8 cellular contexts compared by ENCODE assay signal in genomic region chr19:8321067-8321759, GRCh38. TPM values are rescaled to one million over a fixed set of nuclear protein-coding genes. Genes with fewer than 3 reads are reported as not detected.
DNase-seq lines count a peak whose midpoint lies in the region; ATAC-seq and TF ChIP-seq lines count a peak whose summit lies in the region.

NDUFA7 (minus strand) TSS chr19:8321375; CDS start chr19:8321358, 17 bp downstream.
RPS28 (plus strand) TSS chr19:8321496; CDS start chr19:8321531, 35 bp downstream.

- H3K36me3 Mint-ChIP-seq in T-helper 2 cell treated with Interferon-gamma antibody and Interleukin-4, amounts not matched to agents 5 μg/mL and 100 μg/mL, for 36 hours (ENCODE audit: low read depth), result peaks cover 28% of the 10 kb centered on the region

- peak within 1 kb of the TSS; percentile 97 for H3K27ac Mint-ChIP-seq in T-helper 2 cell treated with Interferon-gamma antibody and Interleukin-4, amounts not matched to agents 5 μg/mL and 100 μg/mL, for 36 hours

- peak within 1 kb of the TSS; percentile 96 for H3K4me3 Mint-ChIP-seq in T-helper 2 cell treated with Interferon-gamma antibody and Interleukin-4, amounts not matched to agents 5 μg/mL and 100 μg/mL, for 36 hours

- H3K36me3 ChIP-seq in ascending aorta (peaks cover 18 to 28% of the 10 kb centered on the region in 2 donors), right atrium auricular region (peaks cover 18% of the 10 kb centered on the region), uterus (no peaks in the 10 kb centered on the region)

- H3K27me3 ChIP-seq in ascending aorta, result no peaks in the 10 kb centered on the region
- no peaks in the 10 kb centered on the region for H3K27me3 ChIP-seq in right atrium auricular region
- H3K27me3 ChIP-seq in uterus, result no peaks in the 10 kb centered on the region

- peak; percentile 95 for TF ChIP-seq POLR2A in GM18505 (IDR thresholded peaks at IDR 0.05; ENCODE audit: borderline replicate concordance, extremely low read depth, insufficient read depth, insufficient read length)
- TF ChIP-seq POLR2A in uterus (IDR thresholded peaks at IDR 0.05), result peak; percentile 88 to 94

- H3K4me1 Mint-ChIP-seq in T-helper 2 cell treated with Interferon-gamma antibody and Interleukin-4, amounts not matched to agents 5 μg/mL and 100 μg/mL, for 36 hours (ENCODE audit: low read depth), result peaks cover 20% of the 10 kb centered on the region

- H3K27ac ChIP-seq in ascending aorta (peak within 1 kb of the TSS; percentile 80 to 90), right atrium auricular region (peak within 1 kb of the TSS; percentile 90 to 93), uterus (peak within 1 kb of the TSS; percentile 90 to 91)

- intact Hi-C loops in ascending aorta (cut with DNase I), result loop anchor here (1.0 to 10.0 kb wide), 4 partner anchors 13 to 316 kb away; partner anchors contain the start of genes CD320 and ELAVL1
- intact Hi-C loops in uterus (cut with DNase I; ENCODE audit: low total_unique reads), result no loop called here

- H3K27me3 Mint-ChIP-seq in T-helper 2 cell treated with Interferon-gamma antibody and Interleukin-4, amounts not matched to agents 5 μg/mL and 100 μg/mL, for 36 hours (ENCODE audit: low read depth), result no peaks in the 10 kb centered on the region

- H3K4me1 ChIP-seq in ascending aorta (peaks cover 12 to 22% of the 10 kb centered on the region in 2 donors), right atrium auricular region (peaks cover 0 to 48% of the 10 kb centered on the region in 2 donors), uterus (peaks cover 0 to 11% of the 10 kb centered on the region in 2 donors)

- H3K4me3 ChIP-seq in ascending aorta (peak within 1 kb of the TSS; percentile 64 to 97), right atrium auricular region (peak within 1 kb of the TSS; percentile 78 to 92), uterus (peak within 1 kb of the TSS; percentile 83 to 92)

- H3K9me3 ChIP-seq in ascending aorta (no peaks in the 10 kb centered on the region), right atrium auricular region (no peaks in the 10 kb centered on the region), uterus (no peaks in the 10 kb centered on the region)

- TF ChIP-seq CTCF in ascending aorta (IDR thresholded peaks at IDR 0.05) (peak in 2 of 3 experiments; percentile 26 to 31), right atrium auricular region (IDR thresholded peaks at IDR 0.05) (peak in 1 of 2 donors; percentile 59), uterus (IDR thresholded peaks at IDR 0.05) (peak; percentile 28 to 75 (median 52))

- DNase-seq in NCI-H2029 (lab: John Stamatoyannopoulos, UW) (peak; percentile 94), ascending aorta (ENCODE audit: low spot score in 2 of 2) (peak; percentile 79 to 98), right atrium auricular region (ENCODE audit: low spot score) (peak; percentile 97), putamen (ENCODE audit: low spot score) (peak; percentile 96), uterus (peak; percentile 98)
- DNase-seq in T-helper 2 cell treated with Interferon-gamma antibody and Interleukin-4, amounts not matched to agents 5 μg/mL and 100 μg/mL, for 36 hours (ENCODE audit: low spot score), result peak; percentile 93

- ATAC-seq in GM18505 (IDR thresholded peaks at IDR 0.05; ENCODE audit: unreplicated experiment) (peak; percentile 92), HG02973 (IDR thresholded peaks at IDR 0.05; ENCODE audit: unreplicated experiment) (peak; percentile 82)

- no peaks in the 10 kb centered on the region for H3K9me3 Mint-ChIP-seq in T-helper 2 cell treated with Interferon-gamma antibody and Interleukin-4, amounts not matched to agents 5 μg/mL and 100 μg/mL, for 36 hours

RNA-seq across cellular contexts. Expression of gene NDUFA7, which starts in this region (rescaled TPM):
- total RNA-seq in ascending aorta (11.8 TPM), right atrium auricular region (10 to 100 TPM; 81.0 to 82.0 TPM), uterus (10 to 100 TPM in 1 of 4 donors, 1 to 10 TPM in 2, not detected in 1; 6.9 to 25.9 (median 8.8) TPM)

RNA-seq across cellular contexts. Expression of gene RPS28, which starts in this region (rescaled TPM):
- total RNA-seq in ascending aorta (393 TPM), right atrium auricular region (100 to 1,000 TPM; 158 to 402 TPM), uterus (1,000 to 10,000 TPM in 1 of 4 donors, 100 to 1,000 TPM in 2, 10 to 100 TPM in 1; 44.1 to 1,410 (median 360) TPM)

Comparison
In these comparisons a context has a peak if more than half of its experiments do, and no peak if none do; other contexts are left out.
1. Peak in every context shown above with its lines: DNase-seq, ATAC-seq, H3K4me3 ChIP-seq and H3K27ac ChIP-seq.